8 cellular contexts compared by ENCODE assay signal in genomic region chr3:49120438-49121135, GRCh38. TPM values are rescaled to one million over a fixed set of nuclear protein-coding genes. Genes with fewer than 3 reads are reported as not detected.
DNase-seq lines count a peak whose midpoint lies in the region; ATAC-seq and TF ChIP-seq lines count a peak whose summit lies in the region.

A gene with protein sequence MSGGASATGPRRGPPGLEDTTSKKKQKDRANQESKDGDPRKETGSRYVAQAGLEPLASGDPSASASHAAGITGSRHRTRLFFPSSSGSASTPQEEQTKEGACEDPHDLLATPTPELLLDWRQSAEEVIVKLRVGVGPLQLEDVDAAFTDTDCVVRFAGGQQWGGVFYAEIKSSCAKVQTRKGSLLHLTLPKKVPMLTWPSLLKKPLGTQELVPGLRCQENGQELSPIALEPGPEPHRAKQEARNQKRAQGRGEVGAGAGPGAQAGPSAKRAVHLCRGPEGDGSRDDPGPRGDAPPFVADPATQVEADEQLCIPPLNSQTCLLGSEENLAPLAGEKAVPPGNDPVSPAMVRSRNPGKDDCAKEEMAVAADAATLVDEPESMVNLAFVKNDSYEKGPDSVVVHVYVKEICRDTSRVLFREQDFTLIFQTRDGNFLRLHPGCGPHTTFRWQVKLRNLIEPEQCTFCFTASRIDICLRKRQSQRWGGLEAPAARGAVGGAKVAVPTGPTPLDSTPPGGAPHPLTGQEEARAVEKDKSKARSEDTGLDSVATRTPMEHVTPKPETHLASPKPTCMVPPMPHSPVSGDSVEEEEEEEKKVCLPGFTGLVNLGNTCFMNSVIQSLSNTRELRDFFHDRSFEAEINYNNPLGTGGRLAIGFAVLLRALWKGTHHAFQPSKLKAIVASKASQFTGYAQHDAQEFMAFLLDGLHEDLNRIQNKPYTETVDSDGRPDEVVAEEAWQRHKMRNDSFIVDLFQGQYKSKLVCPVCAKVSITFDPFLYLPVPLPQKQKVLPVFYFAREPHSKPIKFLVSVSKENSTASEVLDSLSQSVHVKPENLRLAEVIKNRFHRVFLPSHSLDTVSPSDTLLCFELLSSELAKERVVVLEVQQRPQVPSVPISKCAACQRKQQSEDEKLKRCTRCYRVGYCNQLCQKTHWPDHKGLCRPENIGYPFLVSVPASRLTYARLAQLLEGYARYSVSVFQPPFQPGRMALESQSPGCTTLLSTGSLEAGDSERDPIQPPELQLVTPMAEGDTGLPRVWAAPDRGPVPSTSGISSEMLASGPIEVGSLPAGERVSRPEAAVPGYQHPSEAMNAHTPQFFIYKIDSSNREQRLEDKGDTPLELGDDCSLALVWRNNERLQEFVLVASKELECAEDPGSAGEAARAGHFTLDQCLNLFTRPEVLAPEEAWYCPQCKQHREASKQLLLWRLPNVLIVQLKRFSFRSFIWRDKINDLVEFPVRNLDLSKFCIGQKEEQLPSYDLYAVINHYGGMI (N-terminal part only) (minus strand): TSS chr3:49120823. CDS start chr3:49119145, 1,678 bp downstream.

- H3K27me3 ChIP-seq in neuron (ENCODE audit: insufficient read depth, low read length) = no peaks in the 10 kb centered on the region
- no peaks in the 10 kb centered on the region for H3K27me3 ChIP-seq in subcutaneous abdominal adipose tissue (ENCODE audit: control insufficient read depth in 5 of 5, insufficient read depth in 4 of 5, low read length in 5 of 5)

- peaks cover 65% of the 10 kb centered on the region for H3K36me3 ChIP-seq in neuron (ENCODE audit: insufficient read depth, low read length)
- H3K36me3 ChIP-seq in subcutaneous abdominal adipose tissue (ENCODE audit: control insufficient read depth in 5 of 5, insufficient read depth in 5 of 5, low read length in 5 of 5) = peaks cover 0 to 81% (median 72%) of the 10 kb centered on the region in 5 donors

- H3K4me1 ChIP-seq in neuron (ENCODE audit: insufficient read depth, low read length) (peaks cover 15% of the 10 kb centered on the region), subcutaneous abdominal adipose tissue (ENCODE audit: control insufficient read depth in 5 of 5, insufficient read depth in 5 of 5, low read length in 5 of 5) (peaks cover 12 to 35% (median 26%) of the 10 kb centered on the region in 5 donors)

- no peak for TF ChIP-seq CTCF in LNCaP clone FGC (IDR thresholded peaks at IDR 0.05; ENCODE audit: control insufficient read depth, extremely low read depth, insufficient read depth)
- no peak for TF ChIP-seq CTCF in fibroblast of villous mesenchyme (IDR thresholded peaks at IDR 0.05; ENCODE audit: insufficient read depth, low read depth, low read length)

- peak within 1 kb of the TSS; percentile 10 for H2AFZ ChIP-seq in neuron (ENCODE audit: low read depth, low read length)

- peak within 1 kb of the TSS; percentile 96 to 100 (median 98) for H3K9ac ChIP-seq in subcutaneous abdominal adipose tissue (ENCODE audit: low read length in 5 of 5)

- H3K27ac ChIP-seq in subcutaneous abdominal adipose tissue (ENCODE audit: low read depth, low read length) = peak within 1 kb of the TSS; percentile 94

- peak; percentile 93 for ATAC-seq in GM21786 (IDR thresholded peaks at IDR 0.05; ENCODE audit: unreplicated experiment)

- H3K4me3 ChIP-seq in LNCaP clone FGC (ENCODE audit: low read depth, low read length) = peak within 1 kb of the TSS; percentile 91
- H3K4me3 ChIP-seq in fibroblast of villous mesenchyme (ENCODE audit: low read depth, low read length) = peak within 1 kb of the TSS; percentile 94
- peak within 1 kb of the TSS; percentile 94 for H3K4me3 ChIP-seq in neuron (ENCODE audit: low read length)
- peak within 1 kb of the TSS; percentile 80 to 95 (median 93) for H3K4me3 ChIP-seq in subcutaneous abdominal adipose tissue (ENCODE audit: low read depth in 1 of 5, low read length in 5 of 5)

- no peaks in the 10 kb centered on the region for H3K9me3 ChIP-seq in neuron (ENCODE audit: low read length)
- no peaks in the 10 kb centered on the region for H3K9me3 ChIP-seq in subcutaneous abdominal adipose tissue (ENCODE audit: control insufficient read depth in 5 of 5, low read length in 5 of 5)

- DNase-seq in EH (ENCODE audit: low read depth) (peak; percentile 92), LNCaP clone FGC (ENCODE audit: low read depth) (peak; percentile 78), SIG-M5 treated with dmso at 0.1 percent for 504 hours (lab: John Stamatoyannopoulos, UW; ENCODE audit: unreplicated experiment) (peak; percentile 84), activated gamma-delta T cell treated with Interleukin-2 at 50 U/mL for 16 hours (peak; percentile 92), fibroblast of villous mesenchyme (ENCODE audit: low read depth) (peak; percentile 95)

RNA-seq across cellular contexts. Expression of the gene that starts here (rescaled TPM):
- 30.3 and 36.3 TPM in 2 replicates for total RNA-seq in fibroblast of villous mesenchyme

Comparison
In these comparisons a context has a peak if more than half of its experiments do, and no peak if none do; other contexts are left out.
1. Peak in every context shown above with its lines: DNase-seq, ATAC-seq, H3K4me3 ChIP-seq and H3K27ac ChIP-seq.